1 cellular context compared by ENCODE assay signal in the genomic region with DNA sequence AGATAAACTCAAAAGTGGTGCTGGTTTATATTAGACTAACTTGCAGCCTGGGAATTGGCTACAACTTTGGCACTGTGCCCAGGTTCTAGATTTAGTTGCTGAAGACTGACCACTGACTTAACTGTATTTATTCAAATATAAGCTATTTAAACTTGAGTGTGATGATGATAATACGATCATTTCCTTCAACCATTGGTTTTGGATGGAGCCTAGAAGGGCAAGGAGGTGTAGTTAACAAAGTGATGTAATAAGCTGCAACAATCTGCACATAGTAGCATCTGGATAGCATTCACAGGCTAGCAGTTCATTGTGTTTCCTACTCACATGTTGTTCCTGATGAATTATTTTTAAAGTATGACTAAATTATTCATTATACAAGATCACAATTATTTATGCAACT.
TF ChIP-seq lines count a peak whose summit lies in the region.

No MANE protein-coding gene starts in this region.

TF ChIP-seq in WTC11, 78 proteins besides CTCF, POLR2A, EP300 and RAD21 (continued from another document):
- TF ChIP-seq EMX1 (CRISPR knock-in tag; IDR thresholded peaks at IDR 0.05): no peak
- no peak for TF ChIP-seq TEAD4 (CRISPR knock-in tag; IDR thresholded peaks at IDR 0.05)
- no peak for TF ChIP-seq ZNF317 (CRISPR knock-in tag; IDR thresholded peaks at IDR 0.05; ENCODE audit: borderline replicate concordance, low read depth)
- TF ChIP-seq, protein P1, sequence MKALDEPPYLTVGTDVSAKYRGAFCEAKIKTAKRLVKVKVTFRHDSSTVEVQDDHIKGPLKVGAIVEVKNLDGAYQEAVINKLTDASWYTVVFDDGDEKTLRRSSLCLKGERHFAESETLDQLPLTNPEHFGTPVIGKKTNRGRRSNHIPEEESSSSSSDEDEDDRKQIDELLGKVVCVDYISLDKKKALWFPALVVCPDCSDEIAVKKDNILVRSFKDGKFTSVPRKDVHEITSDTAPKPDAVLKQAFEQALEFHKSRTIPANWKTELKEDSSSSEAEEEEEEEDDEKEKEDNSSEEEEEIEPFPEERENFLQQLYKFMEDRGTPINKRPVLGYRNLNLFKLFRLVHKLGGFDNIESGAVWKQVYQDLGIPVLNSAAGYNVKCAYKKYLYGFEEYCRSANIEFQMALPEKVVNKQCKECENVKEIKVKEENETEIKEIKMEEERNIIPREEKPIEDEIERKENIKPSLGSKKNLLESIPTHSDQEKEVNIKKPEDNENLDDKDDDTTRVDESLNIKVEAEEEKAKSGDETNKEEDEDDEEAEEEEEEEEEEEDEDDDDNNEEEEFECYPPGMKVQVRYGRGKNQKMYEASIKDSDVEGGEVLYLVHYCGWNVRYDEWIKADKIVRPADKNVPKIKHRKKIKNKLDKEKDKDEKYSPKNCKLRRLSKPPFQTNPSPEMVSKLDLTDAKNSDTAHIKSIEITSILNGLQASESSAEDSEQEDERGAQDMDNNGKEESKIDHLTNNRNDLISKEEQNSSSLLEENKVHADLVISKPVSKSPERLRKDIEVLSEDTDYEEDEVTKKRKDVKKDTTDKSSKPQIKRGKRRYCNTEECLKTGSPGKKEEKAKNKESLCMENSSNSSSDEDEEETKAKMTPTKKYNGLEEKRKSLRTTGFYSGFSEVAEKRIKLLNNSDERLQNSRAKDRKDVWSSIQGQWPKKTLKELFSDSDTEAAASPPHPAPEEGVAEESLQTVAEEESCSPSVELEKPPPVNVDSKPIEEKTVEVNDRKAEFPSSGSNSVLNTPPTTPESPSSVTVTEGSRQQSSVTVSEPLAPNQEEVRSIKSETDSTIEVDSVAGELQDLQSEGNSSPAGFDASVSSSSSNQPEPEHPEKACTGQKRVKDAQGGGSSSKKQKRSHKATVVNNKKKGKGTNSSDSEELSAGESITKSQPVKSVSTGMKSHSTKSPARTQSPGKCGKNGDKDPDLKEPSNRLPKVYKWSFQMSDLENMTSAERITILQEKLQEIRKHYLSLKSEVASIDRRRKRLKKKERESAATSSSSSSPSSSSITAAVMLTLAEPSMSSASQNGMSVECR (CRISPR knock-in tag; IDR thresholded peaks at IDR 0.05; ENCODE audit: borderline replicate concordance): no peak
- TF ChIP-seq, protein P2, sequence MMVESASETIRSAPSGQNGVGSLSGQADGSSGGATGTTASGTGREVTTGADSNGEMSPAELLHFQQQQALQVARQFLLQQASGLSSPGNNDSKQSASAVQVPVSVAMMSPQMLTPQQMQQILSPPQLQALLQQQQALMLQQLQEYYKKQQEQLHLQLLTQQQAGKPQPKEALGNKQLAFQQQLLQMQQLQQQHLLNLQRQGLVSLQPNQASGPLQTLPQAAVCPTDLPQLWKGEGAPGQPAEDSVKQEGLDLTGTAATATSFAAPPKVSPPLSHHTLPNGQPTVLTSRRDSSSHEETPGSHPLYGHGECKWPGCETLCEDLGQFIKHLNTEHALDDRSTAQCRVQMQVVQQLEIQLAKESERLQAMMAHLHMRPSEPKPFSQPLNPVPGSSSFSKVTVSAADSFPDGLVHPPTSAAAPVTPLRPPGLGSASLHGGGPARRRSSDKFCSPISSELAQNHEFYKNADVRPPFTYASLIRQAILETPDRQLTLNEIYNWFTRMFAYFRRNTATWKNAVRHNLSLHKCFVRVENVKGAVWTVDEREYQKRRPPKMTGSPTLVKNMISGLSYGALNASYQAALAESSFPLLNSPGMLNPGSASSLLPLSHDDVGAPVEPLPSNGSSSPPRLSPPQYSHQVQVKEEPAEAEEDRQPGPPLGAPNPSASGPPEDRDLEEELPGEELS (CRISPR knock-in tag; IDR thresholded peaks at IDR 0.05): no peak
- TF ChIP-seq ZNF416 (CRISPR knock-in tag; IDR thresholded peaks at IDR 0.05): no peak
- TF ChIP-seq ZNF671 (CRISPR knock-in tag; IDR thresholded peaks at IDR 0.05): no peak
- TF ChIP-seq, protein P3, sequence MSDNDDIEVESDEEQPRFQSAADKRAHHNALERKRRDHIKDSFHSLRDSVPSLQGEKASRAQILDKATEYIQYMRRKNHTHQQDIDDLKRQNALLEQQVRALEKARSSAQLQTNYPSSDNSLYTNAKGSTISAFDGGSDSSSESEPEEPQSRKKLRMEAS (CRISPR knock-in tag; IDR thresholded peaks at IDR 0.05): no peak
- no peak for TF ChIP-seq ELF4 (CRISPR knock-in tag; IDR thresholded peaks at IDR 0.05; ENCODE audit: low read depth)
